ENCODE assay signal across 9 cellular contexts in genomic region chr19:55486971-55487883, GRCh38. TPM values are rescaled to one million over a fixed set of nuclear protein-coding genes. Genes with fewer than 3 reads are reported as not detected.
DNase-seq lines count a peak whose midpoint lies in the region; ATAC-seq lines count a peak whose summit lies in the region.
"Had no signal": no experiment of that assay in that cellular context is flagged by ENCODE, and none has a peak within 500 bp of the region (broad histone marks: within the 10 kb centered on the region; RNA-seq: fewer than 3 reads in every experiment).

No MANE protein-coding gene starts in this region.

- no peaks in the 10 kb centered on the region for H3K9me3 ChIP-seq in ectodermal cell (ENCODE audit: control insufficient read depth, low read length)
- H3K9me3 ChIP-seq in mucosa of rectum (ENCODE audit: control insufficient read depth in 2 of 2, low read length in 2 of 2): no peaks in the 10 kb centered on the region

- H3K36me3 ChIP-seq in ectodermal cell (ENCODE audit: control insufficient read depth, insufficient read depth, low read length) (peaks cover 6% of the 10 kb centered on the region), mucosa of rectum (ENCODE audit: control insufficient read depth in 2 of 2, insufficient read depth in 2 of 2, low read length in 2 of 2) (no peaks in the 10 kb centered on the region)

- POLR2A ChIA-PET in activated CD4-positive, alpha-beta T cell treated with anti-CD3 and anti-CD28 coated beads for 36 hours (lab: Charles Lee): no interaction called here

- H3K9me3 Mint-ChIP-seq in activated CD4-positive, alpha-beta T cell treated with anti-CD3 and anti-CD28 coated beads for 36 hours (ENCODE audit: low read depth): no peaks in the 10 kb centered on the region

- H3K9ac ChIP-seq in mucosa of rectum (ENCODE audit: low read depth in 1 of 2, low read length in 2 of 2): peak overlapping the region; percentile 14 to 23

- H3K4me3 ChIP-seq in ectodermal cell (ENCODE audit: insufficient read depth, low read depth, low read length) (peak overlapping the region; percentile 0), mucosa of rectum (ENCODE audit: low read length in 2 of 2) (no peak overlapping the region)

- no peaks in the 10 kb centered on the region for H3K27me3 Mint-ChIP-seq in activated CD4-positive, alpha-beta T cell treated with anti-CD3 and anti-CD28 coated beads for 36 hours

- peak; percentile 63 for ATAC-seq in activated CD4-positive, alpha-beta T cell treated with anti-CD3 and anti-CD28 coated beads for 36 hours
- no peak for ATAC-seq in HG03175 (IDR thresholded peaks at IDR 0.05; ENCODE audit: unreplicated experiment)

- DNase-seq in NCI-H2171 treated with DMSO at 0.1 percent for 48 hours (lab: John Stamatoyannopoulos, UW) (peak; percentile 59), NCI-H2171 (lab: John Stamatoyannopoulos, UW) (no peak), stromal cell of bone marrow (ENCODE audit: low read depth) (peak; percentile 95), inferior parietal cortex (ENCODE audit: extremely low spot score) (no peak)
- DNase-seq in activated CD4-positive, alpha-beta T cell treated with anti-CD3 and anti-CD28 coated beads for 36 hours: peak; percentile 86

- H3K4me3 Mint-ChIP-seq in activated CD4-positive, alpha-beta T cell treated with anti-CD3 and anti-CD28 coated beads for 36 hours: peak overlapping the region; percentile 21

- no peaks in the 10 kb centered on the region for H3K36me3 Mint-ChIP-seq in activated CD4-positive, alpha-beta T cell treated with anti-CD3 and anti-CD28 coated beads for 36 hours (ENCODE audit: low read depth)

- intact Hi-C loops in activated CD4-positive, alpha-beta T cell treated with anti-CD3 and anti-CD28 coated beads for 36 hours (cut with DNase I, micrococcal nuclease): no loop called here

- H3K4me1 Mint-ChIP-seq in activated CD4-positive, alpha-beta T cell treated with anti-CD3 and anti-CD28 coated beads for 36 hours: peaks cover 18% of the 10 kb centered on the region

- CTCF ChIA-PET in activated CD4-positive, alpha-beta T cell treated with anti-CD3 and anti-CD28 coated beads for 36 hours (lab: Charles Lee): interaction anchor here (0.6 to 1.2 kb wide), 5 partner anchors 16 to 315 kb away, joined by 3 read pairs; partner anchors contain the start of gene ISOC2

- H3K27me3 ChIP-seq in ectodermal cell (ENCODE audit: control insufficient read depth, insufficient read depth, low read length, poor library complexity, severe bottlenecking) (no peaks in the 10 kb centered on the region), mucosa of rectum (ENCODE audit: control insufficient read depth in 2 of 2, insufficient read depth in 2 of 2, low read length in 2 of 2) (peaks cover 3 to 5% of the 10 kb centered on the region in 2 donors)

- H3K27ac Mint-ChIP-seq in activated CD4-positive, alpha-beta T cell treated with anti-CD3 and anti-CD28 coated beads for 36 hours: peak overlapping the region; percentile 76

- peaks cover 35% of the 10 kb centered on the region for H3K4me1 ChIP-seq in ectodermal cell (ENCODE audit: control insufficient read depth, insufficient read depth, low read length)
- peaks cover 9 to 20% of the 10 kb centered on the region in 2 donors for H3K4me1 ChIP-seq in mucosa of rectum (ENCODE audit: control insufficient read depth in 2 of 2, insufficient read depth in 2 of 2, low read length in 2 of 2)

- H3K27ac ChIP-seq in ectodermal cell (ENCODE audit: insufficient read depth, low read depth, low read length, poor library complexity, severe bottlenecking) (peak overlapping the region; percentile 40), mucosa of rectum (ENCODE audit: low read depth in 2 of 2, low read length in 2 of 2) (peak overlapping the region; percentile 48 to 64)
- H3K27ac ChIP-seq: C4-2B had no signal

- 40 to 47% methylated on average over 26 of the region's 26 CpGs for WGBS in ectodermal cell, 2 experiments

RNA-seq across cellular contexts. Expression of gene SSC5D, which starts 1.0 kb away (rescaled TPM):
- under 1 TPM; 0.32 to 0.34 TPM for total RNA-seq in activated CD4-positive, alpha-beta T cell treated with anti-CD3 and anti-CD28 coated beads for 36 hours
- polyA plus RNA-seq in ectodermal cell (2013, experiment 1 of 4): 1.2 TPM
- 1.9 TPM for polyA plus RNA-seq in ectodermal cell (2013, experiment 2 of 4)
- 2.0 TPM for polyA plus RNA-seq in ectodermal cell (2013, experiment 3 of 4)
- 2.2 TPM for polyA plus RNA-seq in ectodermal cell (2013, experiment 4 of 4)

RNA-seq across cellular contexts. Expression of gene NAT14, which starts 2.2 kb away (rescaled TPM):
- total RNA-seq in activated CD4-positive, alpha-beta T cell treated with anti-CD3 and anti-CD28 coated beads for 36 hours: 10 to 100 TPM in 1 of 2 experiments, 1 to 10 TPM in 1; 8.2 to 14.8 TPM
- 70.2 TPM for polyA plus RNA-seq in ectodermal cell (2013, experiment 1 of 4)
- 71.7 TPM for polyA plus RNA-seq in ectodermal cell (2013, experiment 2 of 4)
- polyA plus RNA-seq in ectodermal cell (2013, experiment 3 of 4): 51.4 TPM
- 68.8 TPM for polyA plus RNA-seq in ectodermal cell (2013, experiment 4 of 4)

RNA-seq across cellular contexts. Expression of gene ZNF628, which starts 10.8 kb away (rescaled TPM):
- 1 to 10 TPM; 5.6 to 6.8 TPM for total RNA-seq in activated CD4-positive, alpha-beta T cell treated with anti-CD3 and anti-CD28 coated beads for 36 hours
- 9.0 TPM for polyA plus RNA-seq in ectodermal cell (2013, experiment 1 of 4)
- 10.6 TPM for polyA plus RNA-seq in ectodermal cell (2013, experiment 2 of 4)
- 9.4 TPM for polyA plus RNA-seq in ectodermal cell (2013, experiment 3 of 4)
- polyA plus RNA-seq in ectodermal cell (2013, experiment 4 of 4): 9.4 TPM

RNA-seq across cellular contexts. Expression of gene C19orf85, which starts 22.7 kb away (rescaled TPM):
- total RNA-seq in activated CD4-positive, alpha-beta T cell treated with anti-CD3 and anti-CD28 coated beads for 36 hours: not detected
- not detected for polyA plus RNA-seq in ectodermal cell (2013, experiment 1 of 4)
- 0.50 TPM for polyA plus RNA-seq in ectodermal cell (2013, experiment 2 of 4)
- 0.43 TPM for polyA plus RNA-seq in ectodermal cell (2013, experiment 3 of 4)
- polyA plus RNA-seq in ectodermal cell (2013, experiment 4 of 4): 0.28 TPM

RNA-seq across cellular contexts. Expression of gene ISOC2, which starts 25.8 kb away (rescaled TPM):
- 10 to 100 TPM; 24.3 to 28.0 TPM for total RNA-seq in activated CD4-positive, alpha-beta T cell treated with anti-CD3 and anti-CD28 coated beads for 36 hours
- polyA plus RNA-seq in ectodermal cell (2013, experiment 1 of 4): 22.7 TPM
- 26.4 TPM for polyA plus RNA-seq in ectodermal cell (2013, experiment 2 of 4)
- polyA plus RNA-seq in ectodermal cell (2013, experiment 3 of 4): 26.7 TPM
- 28.1 TPM for polyA plus RNA-seq in ectodermal cell (2013, experiment 4 of 4)

Comparison
In these comparisons a context has a peak if more than half of its experiments do, and no peak if none do; other contexts are left out.
1. DNase-seq: peak in NCI-H2171 treated with DMSO at 0.1 percent for 48 hours (single experiment), activated CD4-positive, alpha-beta T cell treated with anti-CD3 and anti-CD28 coated beads for 36 hours (single experiment) and stromal cell of bone marrow (single experiment); none in NCI-H2171 (single experiment) and inferior parietal cortex (single experiment).